Comparison of ENCODE assay signal across 37 cellular contexts in genomic region chr1:170903961-170904360, GRCh38. TPM values are rescaled to one million over a fixed set of nuclear protein-coding genes. Genes with fewer than 3 reads are reported as not detected.
"Had no signal": no experiment of that assay in that cellular context is flagged by ENCODE, and none has a peak within 500 bp of the region (broad histone marks: within the 10 kb centered on the region; RNA-seq: fewer than 3 reads in every experiment).

No MANE protein-coding gene starts in this region.

- H3K27ac ChIP-seq: adrenal gland, brain microvascular endothelial cell, cardiac muscle cell, Peyer's patch, SJSA1, VCaP had no signal

- H3K9me3 ChIP-seq: adrenal gland, MG63, Peyer's patch, SJSA1 had no signal

- DNase-seq: activated B cell treated with CpG ODN at 0.5 μM for 24 hours; activated CD4-positive, alpha-beta memory T cell treated with anti-CD3 and anti-CD28 coated beads for 36 hours; activated CD4-positive, alpha-beta T cell treated with anti-CD3 and anti-CD28 coated beads for 4 hours; activated CD4-positive, alpha-beta T cell treated with anti-CD3 and anti-CD28 coated beads, Interleukin-2, amount 50 U/mL, for 1 hour; activated CD4-positive, CD25-positive, alpha-beta regulatory T cell treated with anti-CD3 and anti-CD28 coated beads, Interleukin-2, amount 50 U/mL, for 72 hours; activated CD8-positive, alpha-beta memory T cell treated with anti-CD3 and anti-CD28 coated beads, Interleukin-2, amount 50 U/mL, for 4 hours; activated gamma-delta T cell treated with Interleukin-2 at 50 U/mL for 16 hours; activated naive CD4-positive, alpha-beta T cell treated with anti-CD3 and anti-CD28 coated beads for 36 hours; activated T-cell treated with anti-CD3 and anti-CD28 coated beads for 4 hours; activated T-cell treated with anti-CD3 and anti-CD28 coated beads, Interleukin-2, amount 50 U/mL, for 4 hours; adrenal gland; brain microvascular endothelial cell; Kasumi-1; KG1; MG63; NCI-H1048; NCI-H1105 treated with DMSO at 0.1 percent for 48 hours; NCI-H1436; NCI-H1694 treated with DMSO at 0.1 percent for 48 hours; NCI-H2029; NCI-H345; NCI-H524 treated with DMSO at 0.1 percent for 48 hours; NK-92 treated with Interleukin-12 subunit alpha and Interleukin-12 subunit beta, amount 100 ng/mL, for 24 hours; PC-3; Peyer's patch; RPMI8226; SHP77 treated with DMSO at 0.1 percent for 48 hours; SW 1271; T-helper 1 cell; T-helper 2 cell; T-helper 9 cell had no signal

- H3K36me3 ChIP-seq: adrenal gland, brain microvascular endothelial cell, cardiac muscle cell, MG63, Peyer's patch, SJSA1 had no signal

- H3K4me1 ChIP-seq: adrenal gland, Peyer's patch, SJSA1 had no signal

- H3K27me3 ChIP-seq: adrenal gland, brain microvascular endothelial cell, cardiac muscle cell, MG63, Peyer's patch, SJSA1 had no signal

- ATAC-seq: activated naive CD4-positive, alpha-beta T cell treated with anti-CD3 and anti-CD28 coated beads, Interleukin-2, amount 50 U/mL, for 72 hours; activated T-cell treated with anti-CD3 and anti-CD28 coated beads, Interleukin-2, amount 50 U/mL, for 4 hours; PC-3 had no signal

- H3K4me3 ChIP-seq: adrenal gland, cardiac muscle cell, MG63, Peyer's patch, SJSA1 had no signal

RNA-seq across cellular contexts. Expression of gene MROH9, which starts 31.4 kb away (rescaled TPM):
- total RNA-seq: activated B cell treated with CpG ODN at 0.5 μM for 24 hours; activated CD4-positive, alpha-beta memory T cell treated with anti-CD3 and anti-CD28 coated beads for 36 hours; activated naive CD4-positive, alpha-beta T cell treated with anti-CD3 and anti-CD28 coated beads for 36 hours; activated naive CD4-positive, alpha-beta T cell treated with anti-CD3 and anti-CD28 coated beads, Interleukin-2, amount 50 U/mL, for 72 hours; activated T-cell treated with anti-CD3 and anti-CD28 coated beads, Interleukin-2, amount 50 U/mL, for 4 hours; activated T-helper 1 cell treated with anti-CD3 and anti-CD28 coated beads, Interleukin-12 subunit alpha, Interleukin-12 subunit beta, Interleukin-2, Interleukin-4 antibody, amounts not matched to agents 30 ng/mL and 10 ng/mL and 1 ng/mL, durations not matched to agents 14 hours and 24 hours and 36 hours; adrenal gland; cardiac muscle cell; NCI-H460; PC-3; Peyer's patch; SJSA1 had no signal
